In genomic region chr13:41458187-41458938, GRCh38 we compare ENCODE assay signal across 8 cellular contexts. TPM values are rescaled to one million over a fixed set of nuclear protein-coding genes. Genes with fewer than 3 reads are reported as not detected.
DNase-seq lines count a peak whose midpoint lies in the region; ATAC-seq and TF ChIP-seq lines count a peak whose summit lies in the region.

No MANE protein-coding gene starts in this region.

- POLR2A ChIA-PET in A673 (lab: Charles Lee; ENCODE audit: low non-redundant PET), result no interaction called here

- H3K9me3 ChIP-seq in A673 (ENCODE audit: low read depth, low read length, poor library complexity, severe bottlenecking), result no peaks in the 10 kb centered on the region
- no peaks in the 10 kb centered on the region for H3K9me3 ChIP-seq in neural cell (ENCODE audit: low read length)
- H3K9me3 ChIP-seq in tibial artery, result no peaks in the 10 kb centered on the region

- H3K9ac ChIP-seq in neural cell (ENCODE audit: low read length), result peak overlapping the region; percentile 31

- CTCF ChIA-PET in A673 (lab: Charles Lee), result interaction anchor here (0.8 kb wide), 1 partner anchor 30 kb away, joined by 4 read pairs; no protein-coding TSS in a partner anchor

- no peak for TF ChIP-seq RAD21 in neural cell (conservative IDR thresholded peaks at IDR 0.05)

- H3K27me3 ChIP-seq in A673 (replicated peaks; ENCODE audit: insufficient read depth, low read depth, low read length, poor library complexity), result peaks cover 56% of the 10 kb centered on the region
- peaks cover 66% of the 10 kb centered on the region for H3K27me3 ChIP-seq in neural cell (ENCODE audit: insufficient read depth, low read depth, low read length)
- H3K27me3 ChIP-seq in tibial artery, result no peaks in the 10 kb centered on the region

- TF ChIP-seq EP300 in neural cell (conservative IDR thresholded peaks at IDR 0.05; ENCODE audit: poor library complexity, severe bottlenecking), result no peak

- BruUV-seq in A673 (replicated peaks; lab: Mats Ljungman, UMichigan), result no TSS peak

- no peaks in the 10 kb centered on the region for H4K20me1 ChIP-seq in neural cell (ENCODE audit: insufficient read depth)

- no peak for TF ChIP-seq CTCF in A673 (conservative IDR thresholded peaks at IDR 0.05; ENCODE audit: low read depth, low read length)
- TF ChIP-seq CTCF in fibroblast of the aortic adventitia (IDR thresholded peaks at IDR 0.05; ENCODE audit: insufficient read depth, low read length), result no peak
- no peak for TF ChIP-seq CTCF in neural cell (IDR thresholded peaks at IDR 0.05; ENCODE audit: poor library complexity, severe bottlenecking)
- no peak for TF ChIP-seq CTCF in tibial artery (IDR thresholded peaks at IDR 0.05)

- H3K27ac ChIP-seq in A673 (ENCODE audit: low read depth, low read length, poor library complexity, severe bottlenecking), result no peak overlapping the region
- no peak overlapping the region for H3K27ac ChIP-seq in neural cell (ENCODE audit: low read length)
- peak overlapping the region; percentile 50 to 66 for H3K27ac ChIP-seq in tibial artery

- H3K36me3 ChIP-seq in A673 (ENCODE audit: insufficient read depth, low read length, poor library complexity, severe bottlenecking), result no peaks in the 10 kb centered on the region
- H3K36me3 ChIP-seq in neural cell (ENCODE audit: insufficient read depth, low read length), result no peaks in the 10 kb centered on the region
- peaks cover 0 to 27% (median 0%) of the 10 kb centered on the region in 3 donors for H3K36me3 ChIP-seq in tibial artery

- intact Hi-C loops in A673 (cut with micrococcal nuclease; ENCODE audit: unreplicated experiment), result no loop called here
- intact Hi-C loops in tibial artery (cut with DNase I; ENCODE audit: low total_unique reads), result no loop called here

- peak; percentile 10 for ATAC-seq in GM19452 (IDR thresholded peaks at IDR 0.05; ENCODE audit: unreplicated experiment)

- H3K79me2 ChIP-seq in neural cell (replicated peaks; ENCODE audit: insufficient read depth, low read length), result no peaks in the 10 kb centered on the region

- no peaks in the 10 kb centered on the region for H3F3A ChIP-seq in neural cell (ENCODE audit: insufficient read depth, low read length, poor library complexity, severe bottlenecking)

- DNase-seq in A673 (ENCODE audit: low spot score), result no peak
- DNase-seq in M059J (ENCODE audit: low read depth), result peak; percentile 20
- peak; percentile 23 for DNase-seq in activated T-helper 1 cell treated with Interleukin-2 at 50 U/mL for 16 hours (ENCODE audit: low read depth)
- no peak for DNase-seq in fibroblast of the aortic adventitia (ENCODE audit: low read depth)
- no peak for DNase-seq in tibial artery
- no peak for DNase-seq in NCI-H446 (lab: John Stamatoyannopoulos, UW)

- peak overlapping the region; percentile 68 for H3K4me2 ChIP-seq in neural cell (ENCODE audit: low read length)

- no peak overlapping the region for H2AFZ ChIP-seq in neural cell (ENCODE audit: low read depth, low read length)

- no peaks in the 10 kb centered on the region for H3K9me2 ChIP-seq in neural cell (ENCODE audit: insufficient read depth, low read length)

- H3K4me3 ChIP-seq in A673 (ENCODE audit: low read depth, low read length, poor library complexity, severe bottlenecking), result peak overlapping the region; percentile 44
- H3K4me3 ChIP-seq in fibroblast of the aortic adventitia (ENCODE audit: low read depth, low read length), result peak overlapping the region; percentile 62
- peak overlapping the region; percentile 78 for H3K4me3 ChIP-seq in neural cell (ENCODE audit: low read length)
- H3K4me3 ChIP-seq in tibial artery, result peak overlapping the region; percentile 60 to 67

- peaks cover 4% of the 10 kb centered on the region for H3K4me1 ChIP-seq in A673 (ENCODE audit: insufficient read depth, low read length, poor library complexity, severe bottlenecking)
- H3K4me1 ChIP-seq in tibial artery, result peaks cover 0 to 22% (median 10%) of the 10 kb centered on the region in 4 donors

TF ChIP-seq in neural cell, 6 proteins besides CTCF, POLR2A, EP300 and RAD21:
- TF ChIP-seq MXI1 (conservative IDR thresholded peaks at IDR 0.05; ENCODE audit: poor library complexity, severe bottlenecking) (peak; percentile 39), EZH2 (IDR thresholded peaks at IDR 0.05; ENCODE audit: borderline replicate concordance, insufficient read depth, low read length, poor library complexity, severe bottlenecking) (peak; percentile 50), TAF1 (IDR thresholded peaks at IDR 0.05; ENCODE audit: low read depth) (no peak), SMC3 (conservative IDR thresholded peaks at IDR 0.05; ENCODE audit: poor library complexity) (no peak), POLR2AphosphoS5 (IDR thresholded peaks at IDR 0.05) (peak; percentile 37)
- TF ChIP-seq, protein P1, sequence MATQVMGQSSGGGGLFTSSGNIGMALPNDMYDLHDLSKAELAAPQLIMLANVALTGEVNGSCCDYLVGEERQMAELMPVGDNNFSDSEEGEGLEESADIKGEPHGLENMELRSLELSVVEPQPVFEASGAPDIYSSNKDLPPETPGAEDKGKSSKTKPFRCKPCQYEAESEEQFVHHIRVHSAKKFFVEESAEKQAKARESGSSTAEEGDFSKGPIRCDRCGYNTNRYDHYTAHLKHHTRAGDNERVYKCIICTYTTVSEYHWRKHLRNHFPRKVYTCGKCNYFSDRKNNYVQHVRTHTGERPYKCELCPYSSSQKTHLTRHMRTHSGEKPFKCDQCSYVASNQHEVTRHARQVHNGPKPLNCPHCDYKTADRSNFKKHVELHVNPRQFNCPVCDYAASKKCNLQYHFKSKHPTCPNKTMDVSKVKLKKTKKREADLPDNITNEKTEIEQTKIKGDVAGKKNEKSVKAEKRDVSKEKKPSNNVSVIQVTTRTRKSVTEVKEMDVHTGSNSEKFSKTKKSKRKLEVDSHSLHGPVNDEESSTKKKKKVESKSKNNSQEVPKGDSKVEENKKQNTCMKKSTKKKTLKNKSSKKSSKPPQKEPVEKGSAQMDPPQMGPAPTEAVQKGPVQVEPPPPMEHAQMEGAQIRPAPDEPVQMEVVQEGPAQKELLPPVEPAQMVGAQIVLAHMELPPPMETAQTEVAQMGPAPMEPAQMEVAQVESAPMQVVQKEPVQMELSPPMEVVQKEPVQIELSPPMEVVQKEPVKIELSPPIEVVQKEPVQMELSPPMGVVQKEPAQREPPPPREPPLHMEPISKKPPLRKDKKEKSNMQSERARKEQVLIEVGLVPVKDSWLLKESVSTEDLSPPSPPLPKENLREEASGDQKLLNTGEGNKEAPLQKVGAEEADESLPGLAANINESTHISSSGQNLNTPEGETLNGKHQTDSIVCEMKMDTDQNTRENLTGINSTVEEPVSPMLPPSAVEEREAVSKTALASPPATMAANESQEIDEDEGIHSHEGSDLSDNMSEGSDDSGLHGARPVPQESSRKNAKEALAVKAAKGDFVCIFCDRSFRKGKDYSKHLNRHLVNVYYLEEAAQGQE (IDR thresholded peaks at IDR 0.05; ENCODE audit: borderline replicate concordance), result no peak

RNA-seq across cellular contexts. Expression of gene RGCC, which starts 1.0 kb away (rescaled TPM):
- not detected in 2 replicates for total RNA-seq in A673 (2021)
- 2.3 and 4.1 TPM in 2 replicates for total RNA-seq in M059J (2014; rRNA removed; shearing (Covaris generic))
- total RNA-seq in fibroblast of the aortic adventitia (ENCODE audit: low replicate concordance), result 1.1 and 1.6 TPM in 2 replicates
- polyA plus RNA-seq in neural cell, result not detected in 2 replicates
- not detected in 2 replicates for polyA minus RNA-seq in neural cell

Comparison
In these comparisons a context has a peak if more than half of its experiments do, and no peak if none do; other contexts are left out.
1. DNase-seq: peak in M059J (single experiment) and activated T-helper 1 cell treated with Interleukin-2 at 50 U/mL for 16 hours (single experiment); none in A673 (single experiment), fibroblast of the aortic adventitia (single experiment), tibial artery (0 of 2) and NCI-H446 (0 of 2).
2. H3K27ac ChIP-seq: peak in tibial artery (2 of 2); none in A673 (single experiment) and neural cell (single experiment).
3. Peak in every context shown above with its lines, with median percentiles within 50 percentile points of each other: H3K4me3 ChIP-seq.